In genomic region chr1:203305809-203306088, GRCh38 we compare ENCODE assay signal across 8 cellular contexts. TPM values are rescaled to one million over a fixed set of nuclear protein-coding genes. Genes with fewer than 3 reads are reported as not detected.
DNase-seq lines count a peak whose midpoint lies in the region; FAIRE-seq and TF ChIP-seq lines count a peak whose summit lies in the region.

No MANE protein-coding gene starts in this region.

- CTCF ChIA-PET in activated CD4-positive, alpha-beta T cell treated with anti-CD3 and anti-CD28 coated beads, Interleukin-2, amount 10 ng/mL, durations not matched to agents 7 days and 5 days (lab: Charles Lee), result interaction anchor here (0.6 to 9.7 kb wide), 10 partner anchors 11 to 956 kb away, joined by 3 to 144 read pairs (median 25); no protein-coding TSS in a partner anchor
- CTCF ChIA-PET in endothelial cell of umbilical vein (lab: Charles Lee), result interaction anchor here (0.9 to 7.8 kb wide), 7 partner anchors 11 to 37 kb away, joined by 3 to 88 read pairs (median 24); no protein-coding TSS in a partner anchor

- H3K27ac ChIP-seq in OCI-LY3 (ENCODE audit: low read length), result peak overlapping the region; percentile 72
- peak overlapping the region; percentile 42 for H3K27ac ChIP-seq in endothelial cell of umbilical vein (ENCODE audit: insufficient read depth, low read depth, low read length)

- peak overlapping the region; percentile 96 for H3K4me2 ChIP-seq in OCI-LY3 (ENCODE audit: low read length)
- peak overlapping the region; percentile 62 for H3K4me2 ChIP-seq in endothelial cell of umbilical vein (ENCODE audit: insufficient read depth, low read length)

- H3K36me3 Mint-ChIP-seq in activated CD4-positive, alpha-beta T cell treated with anti-CD3 and anti-CD28 coated beads, Interleukin-2, amount 10 ng/mL, durations not matched to agents 7 days and 5 days (ENCODE audit: low read depth), result peaks cover 48% of the 10 kb centered on the region
- no peaks in the 10 kb centered on the region for H3K36me3 Mint-ChIP-seq in nephron progenitor cell (ENCODE audit: low read depth)

- H3K4me1 Mint-ChIP-seq in activated CD4-positive, alpha-beta T cell treated with anti-CD3 and anti-CD28 coated beads, Interleukin-2, amount 10 ng/mL, durations not matched to agents 7 days and 5 days, result peaks cover 59% of the 10 kb centered on the region
- H3K4me1 Mint-ChIP-seq in nephron progenitor cell, result peaks cover 66% of the 10 kb centered on the region

- H3K27me3 Mint-ChIP-seq in activated CD4-positive, alpha-beta T cell treated with anti-CD3 and anti-CD28 coated beads, Interleukin-2, amount 10 ng/mL, durations not matched to agents 7 days and 5 days, result no peaks in the 10 kb centered on the region
- H3K27me3 Mint-ChIP-seq in nephron progenitor cell (ENCODE audit: low read depth, poor library complexity), result peaks cover 14% of the 10 kb centered on the region

- POLR2A ChIA-PET in activated CD4-positive, alpha-beta T cell treated with anti-CD3 and anti-CD28 coated beads, Interleukin-2, amount 10 ng/mL, durations not matched to agents 7 days and 5 days (lab: Charles Lee), result interaction anchor here (3.3 kb wide), 1 partner anchor 16 kb away, joined by 20 read pairs; no protein-coding TSS in a partner anchor
- POLR2A ChIA-PET in endothelial cell of umbilical vein (lab: Charles Lee), result interaction anchor here (1.3 to 4.9 kb wide), 4 partner anchors 11 to 37 kb away, joined by 3 to 115 read pairs (median 6); no protein-coding TSS in a partner anchor

- dilution Hi-C loops in endothelial cell of umbilical vein (cut with MboI; ENCODE audit: extremely low pct_ligation_motif_present, low sequenced_read_pairs), result no loop called here

- peak overlapping the region; percentile 96 for H3K27ac Mint-ChIP-seq in activated CD4-positive, alpha-beta T cell treated with anti-CD3 and anti-CD28 coated beads, Interleukin-2, amount 10 ng/mL, durations not matched to agents 7 days and 5 days
- no peak overlapping the region for H3K27ac Mint-ChIP-seq in nephron progenitor cell

- H3K4me3 Mint-ChIP-seq in activated CD4-positive, alpha-beta T cell treated with anti-CD3 and anti-CD28 coated beads, Interleukin-2, amount 10 ng/mL, durations not matched to agents 7 days and 5 days, result peak overlapping the region; percentile 96
- peak overlapping the region; percentile 88 for H3K4me3 Mint-ChIP-seq in nephron progenitor cell

- H3K4me1 ChIP-seq in OCI-LY3 (ENCODE audit: low read length) (peaks cover 46% of the 10 kb centered on the region), endothelial cell of umbilical vein (ENCODE audit: control insufficient read depth, extremely low read depth, insufficient read depth, low read length) (peaks cover 19% of the 10 kb centered on the region)

- H4K20me1 ChIP-seq in OCI-LY3 (ENCODE audit: insufficient read depth, low read length) (peaks cover 52% of the 10 kb centered on the region), endothelial cell of umbilical vein (replicated peaks; ENCODE audit: control insufficient read depth, extremely low read depth, insufficient read depth, low read length) (peaks cover 5% of the 10 kb centered on the region)

- TF ChIP-seq CTCF in OCI-LY3 (IDR thresholded peaks at IDR 0.05; ENCODE audit: low read depth, low read length), result no peak
- TF ChIP-seq CTCF in endothelial cell of umbilical vein (IDR thresholded peaks at IDR 0.05; ENCODE audit: extremely low read depth in 1 of 2, insufficient read depth in 1 of 2, low read depth in 1 of 2, low read length in 2 of 2), result no peak
- no peak for TF ChIP-seq CTCF in nephron progenitor cell (IDR thresholded peaks at IDR 0.05)

- H3K9me3 Mint-ChIP-seq in activated CD4-positive, alpha-beta T cell treated with anti-CD3 and anti-CD28 coated beads, Interleukin-2, amount 10 ng/mL, durations not matched to agents 7 days and 5 days, result no peaks in the 10 kb centered on the region
- H3K9me3 Mint-ChIP-seq in nephron progenitor cell, result no peaks in the 10 kb centered on the region

- H3K9me3 ChIP-seq in OCI-LY3 (ENCODE audit: insufficient read depth, low read length) (no peaks in the 10 kb centered on the region), endothelial cell of umbilical vein (replicated peaks; ENCODE audit: control insufficient read depth, insufficient read depth, low read length) (no peaks in the 10 kb centered on the region)

- BruUV-seq in endothelial cell of umbilical vein (replicated peaks; lab: Mats Ljungman, UMichigan), result no TSS peak

- no peak for DNase-seq in activated CD4-positive, alpha-beta T cell treated with anti-CD3 and anti-CD28 coated beads, Interleukin-2, amount 10 ng/mL, durations not matched to agents 7 days and 5 days
- no peak for DNase-seq in activated CD4-positive, alpha-beta T cell treated with anti-CD3 and anti-CD28 coated beads for 4 hours
- DNase-seq in endothelial cell of umbilical vein (ENCODE audit: low read depth, low spot score) (no peak), nephron progenitor cell (no peak), NCI-H774 (lab: John Stamatoyannopoulos, UW) (no peak), OCI-M2 (lab: John Stamatoyannopoulos, UW; ENCODE audit: unreplicated experiment) (no peak), cortex of kidney (lab: John Stamatoyannopoulos, UW) (no peak)

- H3K9ac ChIP-seq in OCI-LY3 (ENCODE audit: low read length) (peak overlapping the region; percentile 98), endothelial cell of umbilical vein (replicated peaks; ENCODE audit: extremely low read depth, insufficient read depth, low read length) (peak overlapping the region; percentile 65)

- H3K79me2 ChIP-seq in OCI-LY3 (ENCODE audit: low read length), result peaks cover 52% of the 10 kb centered on the region
- peaks cover 6% of the 10 kb centered on the region for H3K79me2 ChIP-seq in endothelial cell of umbilical vein (ENCODE audit: control insufficient read depth, insufficient read depth, low read length)

- no peak for TF ChIP-seq POLR2A in endothelial cell of umbilical vein (IDR thresholded peaks at IDR 0.05; ENCODE audit: low read depth, low read length)

- H3K36me3 ChIP-seq in OCI-LY3 (replicated peaks; ENCODE audit: low read depth, low read length), result peaks cover 48% of the 10 kb centered on the region
- peaks cover 2 to 12% of the 10 kb centered on the region in 2 experiments for H3K36me3 ChIP-seq in endothelial cell of umbilical vein (ENCODE audit: control insufficient read depth in 2 of 2, extremely low read depth in 1 of 2, insufficient read depth in 2 of 2, low read length in 2 of 2)

- intact Hi-C loops in endothelial cell of umbilical vein (cut with micrococcal nuclease), result loop anchor here (1.0 kb wide), 5 partner anchors 15 to 33 kb away; no protein-coding TSS in a partner anchor

- H3K4me3 ChIP-seq in OCI-LY3 (ENCODE audit: low read length) (peak overlapping the region; percentile 84), endothelial cell of umbilical vein (replicated peaks in 1 of 3; ENCODE audit: insufficient read depth in 1 of 3, low read depth in 1 of 3, low read length in 3 of 3) (peak overlapping the region; percentile 70 to 97 (median 73))

- H3K9me1 ChIP-seq in endothelial cell of umbilical vein (replicated peaks; ENCODE audit: control insufficient read depth, extremely low read depth, insufficient read depth, low read length), result no peaks in the 10 kb centered on the region

- no peak for FAIRE-seq in endothelial cell of umbilical vein (lab: Jason Lieb, UNC)

- H3K27me3 ChIP-seq in OCI-LY3 (ENCODE audit: low read depth, low read length), result no peaks in the 10 kb centered on the region
- peaks cover 0 to 3% of the 10 kb centered on the region in 2 experiments for H3K27me3 ChIP-seq in endothelial cell of umbilical vein (ENCODE audit: control insufficient read depth in 2 of 2, insufficient read depth in 2 of 2, low read length in 2 of 2)

- H2AFZ ChIP-seq in OCI-LY3 (ENCODE audit: low read depth, low read length) (no peak overlapping the region), endothelial cell of umbilical vein (ENCODE audit: low read depth, low read length) (peak overlapping the region; percentile 81)

TF ChIP-seq in endothelial cell of umbilical vein, 7 proteins besides CTCF, POLR2A, EP300 and RAD21 (continues in another document):
- TF ChIP-seq MYC (IDR thresholded peaks at IDR 0.05; ENCODE audit: low read depth, low read length), result no peak
- TF ChIP-seq MAX (IDR thresholded peaks at IDR 0.05; ENCODE audit: insufficient read depth, insufficient read length), result no peak
- TF ChIP-seq JUN (IDR thresholded peaks at IDR 0.05; ENCODE audit: borderline replicate concordance, insufficient read depth, insufficient read length, low read depth), result no peak
- TF ChIP-seq GATA2 (IDR thresholded peaks at IDR 0.05; ENCODE audit: insufficient read depth, insufficient read length, low read depth, low read length), result no peak
- no peak for TF ChIP-seq FOS (IDR thresholded peaks at IDR 0.05; ENCODE audit: borderline replicate concordance, insufficient read depth, low read length)
- no peak for TF ChIP-seq EZH2 (IDR thresholded peaks at IDR 0.05; ENCODE audit: borderline replicate concordance, low read depth, low read length, severe bottlenecking)

RNA-seq across cellular contexts. Expression of gene BTG2, which starts 0.4 kb away (rescaled TPM):
- 10 to 100 TPM; 73.6 to 82.3 TPM for total RNA-seq in activated CD4-positive, alpha-beta T cell treated with anti-CD3 and anti-CD28 coated beads, Interleukin-2, amount 10 ng/mL, durations not matched to agents 7 days and 5 days
- total RNA-seq in endothelial cell of umbilical vein, result 40.3 and 50.1 TPM in 2 replicates
- polyA plus RNA-seq in endothelial cell of umbilical vein, result 35.6 and 59.0 TPM in 2 replicates
- 22.8 and 28.2 TPM in 2 replicates for polyA plus RNA-seq in endothelial cell of umbilical vein (2011; cell fraction: cytosol; rRNA removed)
- polyA plus RNA-seq in endothelial cell of umbilical vein (2011; cell fraction: nucleus; rRNA removed), result 16.8 and 17.3 TPM in 2 replicates
- polyA plus RNA-seq in endothelial cell of umbilical vein (2012), result 26.0 and 27.1 TPM in 2 replicates
- 50.2 and 51.0 TPM in 2 replicates for polyA minus RNA-seq in endothelial cell of umbilical vein
- 11.2 TPM for polyA minus RNA-seq in endothelial cell of umbilical vein (2011; cell fraction: cytosol; rRNA and poly(A)+ RNA removed)
- 17.3 and 21.6 TPM in 2 replicates for polyA minus RNA-seq in endothelial cell of umbilical vein (2011; cell fraction: nucleus; rRNA and poly(A)+ RNA removed)

RNA-seq across cellular contexts. Expression of gene FMOD, which starts 45.2 kb away (rescaled TPM):
- total RNA-seq in activated CD4-positive, alpha-beta T cell treated with anti-CD3 and anti-CD28 coated beads, Interleukin-2, amount 10 ng/mL, durations not matched to agents 7 days and 5 days, result not detected
- total RNA-seq in endothelial cell of umbilical vein, result 0.11 TPM in 1 of 2 replicates, not detected in the other
- polyA plus RNA-seq in endothelial cell of umbilical vein, result 0.10 and 0.12 TPM in 2 replicates
- polyA plus RNA-seq in endothelial cell of umbilical vein (2011; cell fraction: cytosol; rRNA removed), result 0.09 and 0.14 TPM in 2 replicates
- polyA plus RNA-seq in endothelial cell of umbilical vein (2011; cell fraction: nucleus; rRNA removed), result 0.06 TPM in 1 of 2 replicates, not detected in the other
- 0.41 and 0.94 TPM in 2 replicates for polyA plus RNA-seq in endothelial cell of umbilical vein (2012)
- polyA minus RNA-seq in endothelial cell of umbilical vein, result 0.23 TPM in 1 of 2 replicates, not detected in the other
- not detected for polyA minus RNA-seq in endothelial cell of umbilical vein (2011; cell fraction: cytosol; rRNA and poly(A)+ RNA removed)
- polyA minus RNA-seq in endothelial cell of umbilical vein (2011; cell fraction: nucleus; rRNA and poly(A)+ RNA removed), result not detected in 2 replicates
